8 cellular contexts compared by ENCODE assay signal in the genomic region with DNA sequence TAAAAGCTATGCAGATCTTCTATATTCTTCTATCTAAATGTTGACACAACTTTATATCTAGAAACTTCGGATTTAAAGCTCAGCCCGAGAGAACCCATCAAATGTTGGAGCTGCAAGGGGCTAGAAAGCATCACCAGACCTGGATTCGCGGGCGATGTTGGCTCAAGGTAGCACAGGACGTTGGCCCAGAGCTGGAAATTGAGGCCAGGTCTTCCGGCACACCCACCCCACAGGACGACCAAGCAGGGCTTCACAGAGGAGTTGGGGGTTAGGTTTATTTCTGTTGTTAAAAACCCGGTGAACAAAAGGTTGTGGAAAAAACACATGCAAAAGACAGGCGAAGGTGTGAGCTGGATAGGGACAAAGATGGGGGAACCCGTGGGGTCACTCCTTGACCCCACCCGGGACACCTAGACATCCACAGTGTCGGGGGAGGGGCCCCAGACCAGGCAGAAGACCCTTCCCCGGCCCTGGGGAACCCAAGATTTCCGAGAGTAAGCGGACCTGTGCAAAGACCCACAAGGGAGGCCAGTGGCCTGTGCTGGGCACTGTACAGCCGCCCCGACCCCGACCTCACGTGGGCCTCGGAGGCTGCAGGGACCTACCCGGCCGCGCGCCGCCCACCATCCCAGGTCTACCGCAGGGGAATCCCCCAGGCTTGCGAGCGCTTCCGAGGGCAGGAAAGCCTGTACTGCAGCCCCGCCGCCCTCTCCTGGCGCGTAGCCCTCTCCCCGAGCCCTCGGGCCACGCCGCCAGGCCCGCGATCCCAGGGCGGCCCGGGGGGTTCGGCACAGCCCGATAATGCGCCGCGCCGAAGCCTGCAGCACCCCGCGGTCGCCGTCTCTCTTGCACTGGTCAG. TPM values are rescaled to one million over a fixed set of nuclear protein-coding genes. Genes with fewer than 3 reads are reported as not detected.
DNase-seq lines count a peak whose midpoint lies in the region; ATAC-seq and TF ChIP-seq lines count a peak whose summit lies in the region.

No MANE protein-coding gene starts in this region.

- H3K79me2 ChIP-seq in parathyroid adenoma, result no peaks in the 10 kb centered on the region

- H3K9me3 Mint-ChIP-seq in CD4-positive, CD25-positive, alpha-beta regulatory T cell, result peaks cover 0 to 9% (median 3%) of the 10 kb centered on the region in 7 donors

- peak overlapping the region; percentile 99 for H2AFZ ChIP-seq in parathyroid adenoma

- peak in 2 of 3 donors; percentile 48 to 54 for DNase-seq in CD4-positive, CD25-positive, alpha-beta regulatory T cell
- peak; percentile 75 to 82 for DNase-seq in activated T-cell treated with anti-CD3 and anti-CD28 coated beads, Interleukin-2, amount 50 U/mL, for 48 hours
- DNase-seq in germinal center (ENCODE audit: low spot score) (peak; percentile 76), upper lobe of right lung (peak; percentile 82), epidermal melanocyte (ENCODE audit: insufficient read length, low spot score) (no peak)

- TF ChIP-seq EP300 in Ishikawa (IDR thresholded peaks at IDR 0.05; ENCODE audit: borderline replicate concordance), result no peak

- TF ChIP-seq RAD21 in Ishikawa (IDR thresholded peaks at IDR 0.05; ENCODE audit: low read depth), result no peak

- peak overlapping the region; percentile 5 for H3K9ac ChIP-seq in parathyroid adenoma

- H3K27ac Mint-ChIP-seq in CD4-positive, CD25-positive, alpha-beta regulatory T cell, result peak overlapping the region; percentile 99 to 100 (median 100)

- H3K9me3 ChIP-seq in CD4-positive, CD25-positive, alpha-beta regulatory T cell (ENCODE audit: control insufficient read depth in 2 of 2, low read length in 2 of 2), result no peaks in the 10 kb centered on the region
- H3K9me3 ChIP-seq in parathyroid adenoma (ENCODE audit: control insufficient read depth, low read length) (no peaks in the 10 kb centered on the region), upper lobe of right lung (no peaks in the 10 kb centered on the region)

- H3K4me2 ChIP-seq in parathyroid adenoma (ENCODE audit: low read length), result peak overlapping the region; percentile 97

- peaks cover 4% of the 10 kb centered on the region for H3K36me3 ChIP-seq in CD4-positive, CD25-positive, alpha-beta regulatory T cell (ENCODE audit: control insufficient read depth, insufficient read depth, low read length)
- no peaks in the 10 kb centered on the region for H3K36me3 ChIP-seq in parathyroid adenoma (ENCODE audit: control insufficient read depth, insufficient read depth, low read length)
- H3K36me3 ChIP-seq in upper lobe of right lung, result peaks cover 15% of the 10 kb centered on the region

- peak overlapping the region; percentile 98 to 99 (median 99) for H3K4me3 Mint-ChIP-seq in CD4-positive, CD25-positive, alpha-beta regulatory T cell

- H3K4me1 ChIP-seq in CD4-positive, CD25-positive, alpha-beta regulatory T cell (ENCODE audit: control insufficient read depth, insufficient read depth, low read length, poor library complexity, severe bottlenecking), result peaks cover 14% of the 10 kb centered on the region
- H3K4me1 ChIP-seq in parathyroid adenoma (peaks cover 2% of the 10 kb centered on the region), upper lobe of right lung (peaks cover 13% of the 10 kb centered on the region)

- H3K27me3 ChIP-seq in CD4-positive, CD25-positive, alpha-beta regulatory T cell (ENCODE audit: control insufficient read depth, insufficient read depth, low read length), result no peaks in the 10 kb centered on the region
- no peaks in the 10 kb centered on the region for H3K27me3 ChIP-seq in parathyroid adenoma (ENCODE audit: control insufficient read depth, insufficient read depth, low read length)
- no peaks in the 10 kb centered on the region for H3K27me3 ChIP-seq in upper lobe of right lung

- H3K27ac ChIP-seq in CD4-positive, CD25-positive, alpha-beta regulatory T cell (ENCODE audit: insufficient read depth, low read length, poor library complexity, severe bottlenecking), result peak overlapping the region; percentile 87
- H3K27ac ChIP-seq in parathyroid adenoma (peak overlapping the region; percentile 79), upper lobe of right lung (peak overlapping the region; percentile 78)

- ATAC-seq in CD4-positive, CD25-positive, alpha-beta regulatory T cell (ENCODE audit: low read depth in 2 of 2), result peak; percentile 3 to 4
- peak; percentile 16 for ATAC-seq in GM21381 (IDR thresholded peaks at IDR 0.05; ENCODE audit: unreplicated experiment)
- peak; percentile 40 for ATAC-seq in upper lobe of right lung

- peaks cover 11 to 25% (median 15%) of the 10 kb centered on the region in 4 donors for H3K4me1 Mint-ChIP-seq in CD4-positive, CD25-positive, alpha-beta regulatory T cell

- peak overlapping the region; percentile 96 for H3K4me3 ChIP-seq in CD4-positive, CD25-positive, alpha-beta regulatory T cell (ENCODE audit: low read depth, low read length)
- H3K4me3 ChIP-seq in parathyroid adenoma (ENCODE audit: low read depth, low read length) (peak overlapping the region; percentile 84), upper lobe of right lung (peak overlapping the region; percentile 85)

- peaks cover 22% of the 10 kb centered on the region for H3K27me3 Mint-ChIP-seq in CD4-positive, CD25-positive, alpha-beta regulatory T cell

- H3K36me3 Mint-ChIP-seq in CD4-positive, CD25-positive, alpha-beta regulatory T cell, result peaks cover 8% of the 10 kb centered on the region

- TF ChIP-seq CTCF in parathyroid adenoma (IDR thresholded peaks at IDR 0.05) (no peak), upper lobe of right lung (IDR thresholded peaks at IDR 0.05) (no peak)

- intact Hi-C loops in upper lobe of right lung (cut with DNase I), result no loop called here

TF ChIP-seq in Ishikawa, 13 proteins besides CTCF, POLR2A, EP300 and RAD21:
- TF ChIP-seq USF1 (IDR thresholded peaks at IDR 0.05), result 0 out of 2 replicates have a peak, but pooled peaks have one; percentile 20
- TF ChIP-seq TCF12 (IDR thresholded peaks at IDR 0.05; ENCODE audit: low read depth), result no peak
- TF ChIP-seq, protein P1, sequence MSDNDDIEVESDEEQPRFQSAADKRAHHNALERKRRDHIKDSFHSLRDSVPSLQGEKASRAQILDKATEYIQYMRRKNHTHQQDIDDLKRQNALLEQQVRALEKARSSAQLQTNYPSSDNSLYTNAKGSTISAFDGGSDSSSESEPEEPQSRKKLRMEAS (IDR thresholded peaks at IDR 0.05), result 0 out of 2 replicates have a peak, but pooled peaks have one; percentile 4
- TF ChIP-seq CEBPB (IDR thresholded peaks at IDR 0.05), result no peak
- no peak for TF ChIP-seq EGR1 (IDR thresholded peaks at IDR 0.05)

RNA-seq across cellular contexts. Expression of gene AGBL5, which starts 1.8 kb away (rescaled TPM):
- total RNA-seq in CD4-positive, CD25-positive, alpha-beta regulatory T cell, result 9.5 TPM
- 10 to 100 TPM in 1 of 4 donors, 1 to 10 TPM in 3; 8.9 to 11.3 (median 9.2) TPM for polyA plus RNA-seq in CD4-positive, CD25-positive, alpha-beta regulatory T cell
- 14.0 TPM for total RNA-seq in upper lobe of right lung

RNA-seq across cellular contexts. Expression of gene TMEM214, which starts 16.9 kb away (rescaled TPM):
- 43.3 TPM for total RNA-seq in CD4-positive, CD25-positive, alpha-beta regulatory T cell
- polyA plus RNA-seq in CD4-positive, CD25-positive, alpha-beta regulatory T cell, result 10 to 100 TPM; 17.6 to 21.9 (median 20.3) TPM
- 68.0 TPM for total RNA-seq in upper lobe of right lung

RNA-seq across cellular contexts. Expression of gene OST4, which starts 21.8 kb away (rescaled TPM):
- total RNA-seq in CD4-positive, CD25-positive, alpha-beta regulatory T cell, result 279 TPM
- polyA plus RNA-seq in CD4-positive, CD25-positive, alpha-beta regulatory T cell, result 1,000 to 10,000 TPM in 1 of 4 donors, 100 to 1,000 TPM in 3; 827 to 1,033 (median 916) TPM
- 248 TPM for total RNA-seq in upper lobe of right lung

RNA-seq across cellular contexts. Expression of gene EMILIN1, which starts 28.8 kb away (rescaled TPM):
- total RNA-seq in CD4-positive, CD25-positive, alpha-beta regulatory T cell, result 0.22 TPM
- 1 to 10 TPM in 2 of 4 donors, under 1 TPM in 2; 0.33 to 1.5 (median 0.94) TPM for polyA plus RNA-seq in CD4-positive, CD25-positive, alpha-beta regulatory T cell
- 84.6 TPM for total RNA-seq in upper lobe of right lung

RNA-seq across cellular contexts. Expression of gene KHK, which starts 36.9 kb away (rescaled TPM):
- 5.3 TPM for total RNA-seq in CD4-positive, CD25-positive, alpha-beta regulatory T cell
- 1 to 10 TPM; 3.4 to 6.6 (median 6.0) TPM for polyA plus RNA-seq in CD4-positive, CD25-positive, alpha-beta regulatory T cell
- total RNA-seq in upper lobe of right lung, result 4.9 TPM
